ENCODE assay signal across 20 cellular contexts in the genomic region with DNA sequence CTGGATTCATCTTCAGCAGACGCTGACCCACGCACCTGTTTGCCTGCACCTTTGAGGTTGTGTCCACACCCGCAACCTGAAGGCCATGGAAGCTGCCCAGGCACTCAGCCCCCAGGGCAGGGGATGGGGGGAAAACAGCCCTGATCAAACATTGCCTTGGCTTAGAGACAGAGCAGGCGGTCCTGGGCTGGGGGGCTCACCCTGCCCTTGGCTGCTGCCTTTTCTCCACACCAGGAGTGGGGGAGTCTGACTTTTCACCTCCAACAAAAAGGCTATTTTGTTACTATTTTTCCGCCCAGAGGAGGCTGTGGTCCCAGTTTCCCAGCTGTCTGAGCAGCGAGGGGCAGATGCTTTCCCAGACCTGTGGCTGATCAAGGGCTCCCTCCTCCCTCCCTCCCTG. TPM values are rescaled to one million over a fixed set of nuclear protein-coding genes. Genes with fewer than 3 reads are reported as not detected.
DNase-seq lines count a peak whose midpoint lies in the region; ATAC-seq, FAIRE-seq and TF ChIP-seq lines count a peak whose summit lies in the region.
"Had no signal": no experiment of that assay in that cellular context is flagged by ENCODE, and none has a peak within 500 bp of the region (broad histone marks: within the 10 kb centered on the region; RNA-seq: fewer than 3 reads in every experiment).

No MANE protein-coding gene starts in this region.

- H3K27ac Mint-ChIP-seq in activated CD4-positive, alpha-beta T cell treated with anti-CD3 and anti-CD28 coated beads, Interleukin-2, amount 10 ng/mL, durations not matched to agents 24 days and 14 days, result peak overlapping the region; percentile 95
- peak overlapping the region; percentile 100 for H3K27ac Mint-ChIP-seq in T-helper 17 cell
- peak overlapping the region; percentile 98 to 99 for H3K27ac Mint-ChIP-seq in effector memory CD8-positive, alpha-beta T cell

- no peak for ATAC-seq in T-helper 17 cell
- ATAC-seq in effector memory CD8-positive, alpha-beta T cell (replicated peaks), result no peak
- ATAC-seq: sciatic nerve had no signal

- peaks cover 77% of the 10 kb centered on the region for H3K4me1 Mint-ChIP-seq in activated CD4-positive, alpha-beta T cell treated with anti-CD3 and anti-CD28 coated beads, Interleukin-2, amount 10 ng/mL, durations not matched to agents 24 days and 14 days
- H3K4me1 Mint-ChIP-seq in T-helper 17 cell, result peaks cover 79% of the 10 kb centered on the region
- peaks cover 73 to 76% of the 10 kb centered on the region in 2 donors for H3K4me1 Mint-ChIP-seq in effector memory CD8-positive, alpha-beta T cell (ENCODE audit: low read depth in 2 of 2)

- H3K4me1 ChIP-seq in small intestine (ENCODE audit: control insufficient read depth in 2 of 2, insufficient read depth in 1 of 2, low read depth in 1 of 2, low read length in 1 of 2) (peaks cover 0 to 2% of the 10 kb centered on the region in 2 donors), sigmoid colon (peaks cover 0 to 16% (median 13%) of the 10 kb centered on the region in 4 donors)
- H3K4me1 ChIP-seq: colonic mucosa had no signal

- H3K36me3 Mint-ChIP-seq in activated CD4-positive, alpha-beta T cell treated with anti-CD3 and anti-CD28 coated beads, Interleukin-2, amount 10 ng/mL, durations not matched to agents 24 days and 14 days (ENCODE audit: low read depth), result peaks cover 42% of the 10 kb centered on the region
- peaks cover 10% of the 10 kb centered on the region for H3K36me3 Mint-ChIP-seq in T-helper 17 cell (ENCODE audit: low read depth)
- H3K36me3 Mint-ChIP-seq in effector memory CD8-positive, alpha-beta T cell (ENCODE audit: insufficient read depth), result peaks cover 97% of the 10 kb centered on the region

- FAIRE-seq in small intestine (lab: Jason Lieb, UNC), result no peak
- FAIRE-seq: A204.1, astrocyte had no signal

- H3K27ac ChIP-seq in small intestine (ENCODE audit: low read depth in 1 of 2, low read length in 1 of 2), result peak overlapping the region; percentile 11 to 58
- H3K27ac ChIP-seq in sigmoid colon, result no peak overlapping the region
- H3K27ac ChIP-seq: colonic mucosa, neutrophil, WERI-Rb-1 had no signal

- TF ChIP-seq EP300 in sigmoid colon (IDR thresholded peaks at IDR 0.05), result no peak

- TF ChIP-seq CTCF in sigmoid colon (IDR thresholded peaks at IDR 0.05), result no peak

- H3K9me3 Mint-ChIP-seq in activated CD4-positive, alpha-beta T cell treated with anti-CD3 and anti-CD28 coated beads, Interleukin-2, amount 10 ng/mL, durations not matched to agents 24 days and 14 days, result no peaks in the 10 kb centered on the region
- H3K9me3 Mint-ChIP-seq in effector memory CD8-positive, alpha-beta T cell, result no peaks in the 10 kb centered on the region

- H3K9me3 ChIP-seq in T-helper 17 cell (ENCODE audit: control insufficient read depth, low read length, poor library complexity, severe bottlenecking) (no peaks in the 10 kb centered on the region), small intestine (ENCODE audit: control insufficient read depth, low read depth) (no peaks in the 10 kb centered on the region), sigmoid colon (no peaks in the 10 kb centered on the region)
- H3K9me3 ChIP-seq: colonic mucosa, neutrophil, tibial nerve had no signal

- WGBS in small intestine, 3 donors, result 79 to 85% (median 81%) methylated on average over 6 of the region's 6 CpGs
- WGBS in sigmoid colon, 2 donors, result 80 to 89% methylated on average over 6 of the region's 6 CpGs

- intact Hi-C loops in activated CD4-positive, alpha-beta T cell treated with anti-CD3 and anti-CD28 coated beads, Interleukin-2, amount 10 ng/mL, durations not matched to agents 24 days and 14 days (cut with micrococcal nuclease), result loop anchor here (1.0 to 5.0 kb wide), 2 partner anchors 16 to 820 kb away; partner anchors contain the start of gene EVL
- intact Hi-C loops in sigmoid colon (cut with DNase I), result no loop called here

- peak overlapping the region; percentile 90 for H3K4me3 Mint-ChIP-seq in activated CD4-positive, alpha-beta T cell treated with anti-CD3 and anti-CD28 coated beads, Interleukin-2, amount 10 ng/mL, durations not matched to agents 24 days and 14 days
- H3K4me3 Mint-ChIP-seq in T-helper 17 cell, result peak overlapping the region; percentile 96
- H3K4me3 Mint-ChIP-seq in effector memory CD8-positive, alpha-beta T cell, result peak overlapping the region; percentile 94 to 99

- no peak for TF ChIP-seq POLR2A in sigmoid colon (IDR thresholded peaks at IDR 0.05)

- no peaks in the 10 kb centered on the region for H3K27me3 Mint-ChIP-seq in activated CD4-positive, alpha-beta T cell treated with anti-CD3 and anti-CD28 coated beads, Interleukin-2, amount 10 ng/mL, durations not matched to agents 24 days and 14 days
- no peaks in the 10 kb centered on the region for H3K27me3 Mint-ChIP-seq in T-helper 17 cell
- H3K27me3 Mint-ChIP-seq in effector memory CD8-positive, alpha-beta T cell, result no peaks in the 10 kb centered on the region

- H3K27me3 ChIP-seq in small intestine (ENCODE audit: control insufficient read depth in 2 of 2, insufficient read depth in 2 of 2, low read length in 2 of 2) (peaks cover 0 to 3% of the 10 kb centered on the region in 2 donors), sigmoid colon (peaks cover 22 to 86% (median 32%) of the 10 kb centered on the region in 3 donors)

- DNase-seq in activated CD4-positive, alpha-beta T cell treated with anti-CD3 and anti-CD28 coated beads, Interleukin-2, amount 10 ng/mL, durations not matched to agents 24 days and 14 days, result no peak
- DNase-seq in activated CD4-positive, alpha-beta T cell treated with anti-CD3 and anti-CD28 coated beads for 1 hour, result no peak
- no peak for DNase-seq in T-helper 17 cell
- DNase-seq in effector memory CD8-positive, alpha-beta T cell, result no peak
- DNase-seq in small intestine, result no peak
- DNase-seq in NCI-H1105 (lab: John Stamatoyannopoulos, UW), result no peak
- no peak for DNase-seq in sigmoid colon
- no peak for DNase-seq in NCI-H2196 treated with DMSO at 0.1 percent for 48 hours (lab: John Stamatoyannopoulos, UW; ENCODE audit: unreplicated experiment)
- DNase-seq: colonic mucosa; IMR-90; NCI-H2081 treated with DMSO at 0.1 percent for 48 hours; NCI-H524 treated with DMSO at 0.1 percent for 48 hours; stimulated activated CD4-positive, alpha-beta T cell treated with anti-CD3 and anti-CD28 coated beads, Interleukin-4, amount 100 ng/mL, for 24 hours; WERI-Rb-1 had no signal

- H3K4me3 ChIP-seq in small intestine (ENCODE audit: low read depth in 1 of 2, low read length in 2 of 2) (no peak overlapping the region), sigmoid colon (no peak overlapping the region)
- H3K4me3 ChIP-seq: colonic mucosa, tibial nerve had no signal

- H3K36me3 ChIP-seq in small intestine (ENCODE audit: control insufficient read depth in 2 of 2, insufficient read depth in 2 of 2, low read length in 2 of 2) (no peaks in the 10 kb centered on the region), sigmoid colon (no peaks in the 10 kb centered on the region)
- H3K36me3 ChIP-seq: colonic mucosa, neutrophil, tibial nerve, WERI-Rb-1 had no signal

RNA-seq across cellular contexts. Expression of gene BCL11B, which starts 24.2 kb away (rescaled TPM):
- 48.2 and 48.5 TPM in 2 replicates for total RNA-seq in activated CD4-positive, alpha-beta T cell treated with anti-CD3 and anti-CD28 coated beads, Interleukin-2, amount 10 ng/mL, durations not matched to agents 24 days and 14 days
- total RNA-seq in T-helper 17 cell, result 100 to 1,000 TPM; 167 to 174 TPM
- 1 to 10 TPM in 1 of 3 donors, under 1 TPM in 2; 0.45 to 2.4 (median 0.54) TPM for polyA plus RNA-seq in small intestine
- total RNA-seq in sigmoid colon, result under 1 TPM; under 0.01 to 0.28 (median 0.15) TPM
- polyA plus RNA-seq in sigmoid colon, result 1 to 10 TPM in 1 of 3 donors, under 1 TPM in 2; 0.23 to 3.5 (median 0.60) TPM
- total RNA-seq: OCI-LY7 had no signal
- polyA plus RNA-seq: IMR-90 had no signal

Comparison
In these comparisons a context has a peak if more than half of its experiments do, and no peak if none do; other contexts are left out.
1. H3K27ac ChIP-seq: peak in small intestine (2 of 2); none in sigmoid colon (0 of 4).
2. RNA of gene BCL11B, which starts 24.2 kb away (total RNA-seq): 167 to 174 TPM in T-helper 17 cell and 48.2 to 48.5 TPM in activated CD4-positive, alpha-beta T cell treated with anti-CD3 and anti-CD28 coated beads, Interleukin-2, amount 10 ng/mL, durations not matched to agents 24 days and 14 days; under 0.01 to 0.28 TPM in sigmoid colon; every median in the first group is over 10 times any median in the second.
3. Peak in every context shown above with its lines, with median percentiles within 50 percentile points of each other: H3K27ac Mint-ChIP-seq and H3K4me3 Mint-ChIP-seq.